Comparison of ENCODE assay signal across 1 cellular context in the genomic region with DNA sequence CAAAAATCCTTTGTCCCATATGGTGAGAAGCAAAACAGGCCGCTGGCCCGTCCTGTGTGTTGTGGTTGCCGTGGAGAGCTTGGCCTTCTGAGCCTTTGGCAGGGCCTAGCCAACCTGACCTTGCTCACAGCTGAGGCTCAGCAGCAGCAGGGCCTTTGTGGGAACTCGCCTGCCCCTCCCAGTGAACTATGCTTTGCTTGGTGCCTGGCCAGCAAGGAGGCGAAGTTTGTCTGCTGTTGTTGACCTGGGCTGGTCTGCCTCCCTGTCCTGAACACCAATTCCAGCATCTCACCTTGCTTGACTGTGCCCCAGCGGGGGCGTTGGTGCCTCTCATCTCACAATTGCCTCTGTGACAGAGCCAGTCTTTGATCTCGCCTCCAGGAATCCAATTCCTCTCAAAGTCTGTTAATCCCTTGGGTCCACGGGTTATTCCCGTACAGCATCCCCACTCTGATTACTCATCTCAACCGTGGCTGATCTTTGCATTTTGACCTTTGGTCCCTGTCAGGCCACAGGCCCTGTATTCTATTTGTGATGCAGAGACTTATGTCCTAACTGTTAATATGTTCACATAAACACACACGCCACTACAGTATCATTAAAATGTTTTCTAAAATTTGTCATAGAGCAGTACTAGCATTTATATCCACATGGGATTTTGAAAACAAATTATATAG.
TF ChIP-seq lines count a peak whose summit lies in the region.

No MANE protein-coding gene starts in this region.

TF ChIP-seq in HepG2, 621 proteins besides CTCF, POLR2A, EP300 and RAD21 (continued from another document and continues in another):
- TF ChIP-seq ATF7 (IDR thresholded peaks at IDR 0.05) (0 out of 2 replicates have a peak, but pooled peaks have one; percentile 34), ATF7 (CRISPR knock-in tag; IDR thresholded peaks at IDR 0.05) (peak; percentile 88), ZFX (CRISPR knock-in tag; IDR thresholded peaks at IDR 0.05; ENCODE audit: low read depth) (peak; percentile 98), ZNF431 (CRISPR knock-in tag; IDR thresholded peaks at IDR 0.05; ENCODE audit: borderline replicate concordance, low read depth) (peak; percentile 98), GPN1 (CRISPR knock-in tag; IDR thresholded peaks at IDR 0.05; ENCODE audit: borderline replicate concordance) (no peak), POLR2G (IDR thresholded peaks at IDR 0.05; ENCODE audit: low read depth, low read length) (peak; percentile 78), STAG1 (CRISPR knock-in tag; IDR thresholded peaks at IDR 0.05) (peak; percentile 32), ZNF24 (IDR thresholded peaks at IDR 0.05) (no peak), ZNF577 (CRISPR knock-in tag; IDR thresholded peaks at IDR 0.05; ENCODE audit: borderline replicate concordance, low read depth) (no peak), ZNF253 (CRISPR knock-in tag; IDR thresholded peaks at IDR 0.05; ENCODE audit: borderline replicate concordance) (no peak; the same call in 1 of the 2 replicates), HOXA5 (CRISPR knock-in tag; IDR thresholded peaks at IDR 0.05) (0 out of 2 replicates have a peak, but pooled peaks have one; percentile 46), ZNF20 (CRISPR knock-in tag; IDR thresholded peaks at IDR 0.05) (no peak), KDM4B (CRISPR knock-in tag; IDR thresholded peaks at IDR 0.05) (no peak; the same call in 1 of the 2 replicates), ZNF768 (CRISPR knock-in tag; IDR thresholded peaks at IDR 0.05) (peak; percentile 77; the same call in 1 of the 2 replicates), ZNF383 (CRISPR knock-in tag; IDR thresholded peaks at IDR 0.05; ENCODE audit: borderline replicate concordance) (peak; percentile 31; the same call in 1 of the 2 replicates), IRF2 (CRISPR knock-in tag; IDR thresholded peaks at IDR 0.05) (peak; percentile 96), NFATC3 (CRISPR knock-in tag; IDR thresholded peaks at IDR 0.05) (0 out of 2 replicates have a peak, but pooled peaks have one; percentile 37), ZNF724P (CRISPR knock-in tag; IDR thresholded peaks at IDR 0.05; ENCODE audit: borderline replicate concordance) (no peak), SNRNP70 (IDR thresholded peaks at IDR 0.05; ENCODE audit: low read depth, low read length) (no peak), ZNF296 (CRISPR knock-in tag; conservative IDR thresholded peaks at IDR 0.05) (no peak; the same call in 1 of the 2 replicates), SRF (IDR thresholded peaks at IDR 0.05; ENCODE audit: low read depth, low read length) (no peak), ZNF782 (CRISPR knock-in tag; IDR thresholded peaks at IDR 0.05; ENCODE audit: borderline replicate concordance) (peak; percentile 80; the same call in 1 of the 2 replicates), CEBPG (CRISPR knock-in tag; IDR thresholded peaks at IDR 0.05) (peak; percentile 68; the same call in 1 of the 2 replicates), POLR2AphosphoS5 (IDR thresholded peaks at IDR 0.05; ENCODE audit: low read depth, low read length) (no peak; the same call in 1 of the 2 replicates), ZNF451 (CRISPR knock-in tag; IDR thresholded peaks at IDR 0.05) (peak; percentile 77; the same call in 1 of the 2 replicates), THAP11 (CRISPR knock-in tag; IDR thresholded peaks at IDR 0.05) (peak; percentile 80), DNMT1 (CRISPR knock-in tag; IDR thresholded peaks at IDR 0.05) (no peak), NFYB (CRISPR knock-in tag; IDR thresholded peaks at IDR 0.05) (0 out of 2 replicates have a peak, but pooled peaks have one; percentile 16), STAT5B (CRISPR knock-in tag; IDR thresholded peaks at IDR 0.05) (no peak), TSC22D2 (CRISPR knock-in tag; IDR thresholded peaks at IDR 0.05; ENCODE audit: borderline replicate concordance) (peak; percentile 81; the same call in 1 of the 2 replicates), ZNF264 (CRISPR knock-in tag; IDR thresholded peaks at IDR 0.05) (peak; percentile 94; the same call in 1 of the 2 replicates)
- TF ChIP-seq, protein P1, sequence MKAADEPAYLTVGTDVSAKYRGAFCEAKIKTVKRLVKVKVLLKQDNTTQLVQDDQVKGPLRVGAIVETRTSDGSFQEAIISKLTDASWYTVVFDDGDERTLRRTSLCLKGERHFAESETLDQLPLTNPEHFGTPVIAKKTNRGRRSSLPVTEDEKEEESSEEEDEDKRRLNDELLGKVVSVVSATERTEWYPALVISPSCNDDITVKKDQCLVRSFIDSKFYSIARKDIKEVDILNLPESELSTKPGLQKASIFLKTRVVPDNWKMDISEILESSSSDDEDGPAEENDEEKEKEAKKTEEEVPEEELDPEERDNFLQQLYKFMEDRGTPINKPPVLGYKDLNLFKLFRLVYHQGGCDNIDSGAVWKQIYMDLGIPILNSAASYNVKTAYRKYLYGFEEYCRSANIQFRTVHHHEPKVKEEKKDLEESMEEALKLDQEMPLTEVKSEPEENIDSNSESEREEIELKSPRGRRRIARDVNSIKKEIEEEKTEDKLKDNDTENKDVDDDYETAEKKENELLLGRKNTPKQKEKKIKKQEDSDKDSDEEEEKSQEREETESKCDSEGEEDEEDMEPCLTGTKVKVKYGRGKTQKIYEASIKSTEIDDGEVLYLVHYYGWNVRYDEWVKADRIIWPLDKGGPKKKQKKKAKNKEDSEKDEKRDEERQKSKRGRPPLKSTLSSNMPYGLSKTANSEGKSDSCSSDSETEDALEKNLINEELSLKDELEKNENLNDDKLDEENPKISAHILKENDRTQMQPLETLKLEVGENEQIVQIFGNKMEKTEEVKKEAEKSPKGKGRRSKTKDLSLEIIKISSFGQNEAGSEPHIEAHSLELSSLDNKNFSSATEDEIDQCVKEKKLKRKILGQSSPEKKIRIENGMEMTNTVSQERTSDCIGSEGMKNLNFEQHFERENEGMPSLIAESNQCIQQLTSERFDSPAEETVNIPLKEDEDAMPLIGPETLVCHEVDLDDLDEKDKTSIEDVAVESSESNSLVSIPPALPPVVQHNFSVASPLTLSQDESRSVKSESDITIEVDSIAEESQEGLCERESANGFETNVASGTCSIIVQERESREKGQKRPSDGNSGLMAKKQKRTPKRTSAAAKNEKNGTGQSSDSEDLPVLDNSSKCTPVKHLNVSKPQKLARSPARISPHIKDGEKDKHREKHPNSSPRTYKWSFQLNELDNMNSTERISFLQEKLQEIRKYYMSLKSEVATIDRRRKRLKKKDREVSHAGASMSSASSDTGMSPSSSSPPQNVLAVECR (CRISPR knock-in tag; IDR thresholded peaks at IDR 0.05; ENCODE audit: borderline replicate concordance) = peak; percentile 80; the same call in 1 of the 2 replicates
- TF ChIP-seq, protein P2, sequence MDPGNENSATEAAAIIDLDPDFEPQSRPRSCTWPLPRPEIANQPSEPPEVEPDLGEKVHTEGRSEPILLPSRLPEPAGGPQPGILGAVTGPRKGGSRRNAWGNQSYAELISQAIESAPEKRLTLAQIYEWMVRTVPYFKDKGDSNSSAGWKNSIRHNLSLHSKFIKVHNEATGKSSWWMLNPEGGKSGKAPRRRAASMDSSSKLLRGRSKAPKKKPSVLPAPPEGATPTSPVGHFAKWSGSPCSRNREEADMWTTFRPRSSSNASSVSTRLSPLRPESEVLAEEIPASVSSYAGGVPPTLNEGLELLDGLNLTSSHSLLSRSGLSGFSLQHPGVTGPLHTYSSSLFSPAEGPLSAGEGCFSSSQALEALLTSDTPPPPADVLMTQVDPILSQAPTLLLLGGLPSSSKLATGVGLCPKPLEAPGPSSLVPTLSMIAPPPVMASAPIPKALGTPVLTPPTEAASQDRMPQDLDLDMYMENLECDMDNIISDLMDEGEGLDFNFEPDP (CRISPR knock-in tag; conservative IDR thresholded peaks at IDR 0.05) = no peak
- TF ChIP-seq, protein P3, sequence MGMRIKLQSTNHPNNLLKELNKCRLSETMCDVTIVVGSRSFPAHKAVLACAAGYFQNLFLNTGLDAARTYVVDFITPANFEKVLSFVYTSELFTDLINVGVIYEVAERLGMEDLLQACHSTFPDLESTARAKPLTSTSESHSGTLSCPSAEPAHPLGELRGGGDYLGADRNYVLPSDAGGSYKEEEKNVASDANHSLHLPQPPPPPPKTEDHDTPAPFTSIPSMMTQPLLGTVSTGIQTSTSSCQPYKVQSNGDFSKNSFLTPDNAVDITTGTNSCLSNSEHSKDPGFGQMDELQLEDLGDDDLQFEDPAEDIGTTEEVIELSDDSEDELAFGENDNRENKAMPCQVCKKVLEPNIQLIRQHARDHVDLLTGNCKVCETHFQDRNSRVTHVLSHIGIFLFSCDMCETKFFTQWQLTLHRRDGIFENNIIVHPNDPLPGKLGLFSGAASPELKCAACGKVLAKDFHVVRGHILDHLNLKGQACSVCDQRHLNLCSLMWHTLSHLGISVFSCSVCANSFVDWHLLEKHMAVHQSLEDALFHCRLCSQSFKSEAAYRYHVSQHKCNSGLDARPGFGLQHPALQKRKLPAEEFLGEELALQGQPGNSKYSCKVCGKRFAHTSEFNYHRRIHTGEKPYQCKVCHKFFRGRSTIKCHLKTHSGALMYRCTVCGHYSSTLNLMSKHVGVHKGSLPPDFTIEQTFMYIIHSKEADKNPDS (CRISPR knock-in tag; IDR thresholded peaks at IDR 0.05) = peak; percentile 92
- TF ChIP-seq, protein P4, sequence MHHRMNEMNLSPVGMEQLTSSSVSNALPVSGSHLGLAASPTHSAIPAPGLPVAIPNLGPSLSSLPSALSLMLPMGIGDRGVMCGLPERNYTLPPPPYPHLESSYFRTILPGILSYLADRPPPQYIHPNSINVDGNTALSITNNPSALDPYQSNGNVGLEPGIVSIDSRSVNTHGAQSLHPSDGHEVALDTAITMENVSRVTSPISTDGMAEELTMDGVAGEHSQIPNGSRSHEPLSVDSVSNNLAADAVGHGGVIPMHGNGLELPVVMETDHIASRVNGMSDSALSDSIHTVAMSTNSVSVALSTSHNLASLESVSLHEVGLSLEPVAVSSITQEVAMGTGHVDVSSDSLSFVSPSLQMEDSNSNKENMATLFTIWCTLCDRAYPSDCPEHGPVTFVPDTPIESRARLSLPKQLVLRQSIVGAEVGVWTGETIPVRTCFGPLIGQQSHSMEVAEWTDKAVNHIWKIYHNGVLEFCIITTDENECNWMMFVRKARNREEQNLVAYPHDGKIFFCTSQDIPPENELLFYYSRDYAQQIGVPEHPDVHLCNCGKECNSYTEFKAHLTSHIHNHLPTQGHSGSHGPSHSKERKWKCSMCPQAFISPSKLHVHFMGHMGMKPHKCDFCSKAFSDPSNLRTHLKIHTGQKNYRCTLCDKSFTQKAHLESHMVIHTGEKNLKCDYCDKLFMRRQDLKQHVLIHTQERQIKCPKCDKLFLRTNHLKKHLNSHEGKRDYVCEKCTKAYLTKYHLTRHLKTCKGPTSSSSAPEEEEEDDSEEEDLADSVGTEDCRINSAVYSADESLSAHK (CRISPR knock-in tag; IDR thresholded peaks at IDR 0.05; ENCODE audit: borderline replicate concordance) = no peak; the same call in 1 of the 2 replicates
- TF ChIP-seq, protein P5, sequence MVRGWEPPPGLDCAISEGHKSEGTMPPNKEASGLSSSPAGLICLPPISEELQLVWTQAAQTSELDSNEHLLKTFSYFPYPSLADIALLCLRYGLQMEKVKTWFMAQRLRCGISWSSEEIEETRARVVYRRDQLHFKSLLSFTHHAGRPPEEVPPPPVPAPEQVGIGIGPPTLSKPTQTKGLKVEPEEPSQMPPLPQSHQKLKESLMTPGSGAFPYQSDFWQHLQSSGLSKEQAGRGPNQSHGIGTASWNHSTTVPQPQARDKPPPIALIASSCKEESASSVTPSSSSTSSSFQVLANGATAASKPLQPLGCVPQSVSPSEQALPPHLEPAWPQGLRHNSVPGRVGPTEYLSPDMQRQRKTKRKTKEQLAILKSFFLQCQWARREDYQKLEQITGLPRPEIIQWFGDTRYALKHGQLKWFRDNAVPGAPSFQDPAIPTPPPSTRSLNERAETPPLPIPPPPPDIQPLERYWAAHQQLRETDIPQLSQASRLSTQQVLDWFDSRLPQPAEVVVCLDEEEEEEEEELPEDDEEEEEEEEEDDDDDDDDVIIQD (CRISPR knock-in tag; IDR thresholded peaks at IDR 0.05; ENCODE audit: low read depth) = peak; percentile 91
- TF ChIP-seq, protein P6, sequence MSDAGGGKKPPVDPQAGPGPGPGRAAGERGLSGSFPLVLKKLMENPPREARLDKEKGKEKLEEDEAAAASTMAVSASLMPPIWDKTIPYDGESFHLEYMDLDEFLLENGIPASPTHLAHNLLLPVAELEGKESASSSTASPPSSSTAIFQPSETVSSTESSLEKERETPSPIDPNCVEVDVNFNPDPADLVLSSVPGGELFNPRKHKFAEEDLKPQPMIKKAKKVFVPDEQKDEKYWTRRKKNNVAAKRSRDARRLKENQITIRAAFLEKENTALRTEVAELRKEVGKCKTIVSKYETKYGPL (CRISPR knock-in tag; IDR thresholded peaks at IDR 0.05) = no peak
- TF ChIP-seq, protein P7, sequence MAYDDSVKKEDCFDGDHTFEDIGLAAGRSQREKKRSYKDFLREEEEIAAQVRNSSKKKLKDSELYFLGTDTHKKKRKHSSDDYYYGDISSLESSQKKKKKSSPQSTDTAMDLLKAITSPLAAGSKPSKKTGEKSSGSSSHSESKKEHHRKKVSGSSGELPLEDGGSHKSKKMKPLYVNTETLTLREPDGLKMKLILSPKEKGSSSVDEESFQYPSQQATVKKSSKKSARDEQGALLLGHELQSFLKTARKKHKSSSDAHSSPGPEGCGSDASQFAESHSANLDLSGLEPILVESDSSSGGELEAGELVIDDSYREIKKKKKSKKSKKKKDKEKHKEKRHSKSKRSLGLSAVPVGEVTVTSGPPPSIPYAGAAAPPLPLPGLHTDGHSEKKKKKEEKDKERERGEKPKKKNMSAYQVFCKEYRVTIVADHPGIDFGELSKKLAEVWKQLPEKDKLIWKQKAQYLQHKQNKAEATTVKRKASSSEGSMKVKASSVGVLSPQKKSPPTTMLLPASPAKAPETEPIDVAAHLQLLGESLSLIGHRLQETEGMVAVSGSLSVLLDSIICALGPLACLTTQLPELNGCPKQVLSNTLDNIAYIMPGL (CRISPR knock-in tag; IDR thresholded peaks at IDR 0.05; ENCODE audit: borderline replicate concordance in 1 of 2, low read depth in 1 of 2) = peak; percentile 68 to 94
